Comparison of ENCODE assay signal across 9 cellular contexts in the genomic region with DNA sequence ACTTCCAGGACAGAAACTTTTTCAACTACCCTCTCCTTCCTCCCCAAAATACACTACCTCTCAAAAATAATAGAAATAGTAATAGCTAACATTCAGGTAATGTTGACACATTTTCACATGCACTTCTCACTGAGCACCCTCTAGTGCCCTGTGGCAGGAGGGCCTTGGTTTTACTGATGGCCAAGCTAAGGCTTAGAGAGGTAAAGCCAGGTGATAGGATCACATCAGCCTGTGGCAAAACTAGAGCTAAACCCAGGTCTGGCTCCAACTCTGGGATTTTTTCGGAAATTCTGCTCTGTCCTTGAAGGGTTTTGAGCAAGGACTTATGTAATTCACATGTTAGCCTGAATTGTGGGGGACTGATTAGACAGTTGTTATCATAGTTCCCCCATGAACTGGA. TPM values are rescaled to one million over a fixed set of nuclear protein-coding genes. Genes with fewer than 3 reads are reported as not detected.
DNase-seq lines count a peak whose midpoint lies in the region; ATAC-seq, FAIRE-seq and TF ChIP-seq lines count a peak whose summit lies in the region.
"Had no signal": no experiment of that assay in that cellular context is flagged by ENCODE, and none has a peak within 500 bp of the region (broad histone marks: within the 10 kb centered on the region; RNA-seq: fewer than 3 reads in every experiment).

No MANE protein-coding gene starts in this region.

- H3K9ac ChIP-seq in mesendoderm (ENCODE audit: low read length): no peak overlapping the region

- DNase-seq in A549 (ENCODE audit: low read depth in 1 of 2, low spot score in 1 of 2): no peak
- DNase-seq in mesendoderm: peak; percentile 11
- no peak for DNase-seq in dedifferentiated amniotic fluid mesenchymal stem cell (ENCODE audit: extremely low spot score)
- DNase-seq in islet precursor cell: no peak
- DNase-seq: activated gamma-delta T cell treated with Interleukin-2 at 50 U/mL for 16 hours had no signal

- peak overlapping the region; percentile 99 for H3K4me3 Mint-ChIP-seq in activated naive CD4-positive, alpha-beta T cell treated with anti-CD3 and anti-CD28 coated beads, Interleukin-2, amount 50 U/mL, for 24 hours

- CTCF ChIA-PET in A549 (lab: Yijun Ruan, JAX): interaction anchor here (0.5 to 2.5 kb wide), 8 partner anchors 9 to 507 kb away, joined by 3 to 14 read pairs (median 4); no protein-coding TSS in a partner anchor
- CTCF ChIA-PET in HEK293 (lab: Yijun Ruan, JAX): interaction anchor here (0.6 to 2.1 kb wide), 4 partner anchors 10 to 199 kb away, joined by 3 to 8 read pairs (median 5); no protein-coding TSS in a partner anchor

- no peak for TF ChIP-seq CTCF in A549 (IDR thresholded peaks at IDR 0.05)
- TF ChIP-seq CTCF in HEK293 (tag by site-specific recombination; IDR thresholded peaks at IDR 0.05): 0 out of 2 replicates have a peak, but pooled peaks have one; percentile 33

- H3K4ac ChIP-seq in mesendoderm (ENCODE audit: low read depth, low read length): no peak overlapping the region

- POLR2A ChIA-PET in A549 (lab: Yijun Ruan, JAX) (no interaction called here), HEK293 (lab: Yijun Ruan, JAX) (no interaction called here)

- TF ChIP-seq RAD21 in A549 (conservative IDR thresholded peaks at IDR 0.05 in 1 of 2, IDR thresholded peaks at IDR 0.05 in 1 of 2): no peak

- 21% methylated on average over 1 of the region's 1 CpG for whole genome bisulfite sequencing in A549 (ENCODE audit: missing lambda C conversion rate)
- no CpG with 5 or more reads among the region's 1 CpG for WGBS in mesendoderm (ENCODE audit: extremely low coverage, insufficient coverage, low lambda C conversion rate)

- peaks cover 6% of the 10 kb centered on the region for H3K79me1 ChIP-seq in mesendoderm (ENCODE audit: low read length)

- H3K9me3 ChIP-seq in A549 (no peaks in the 10 kb centered on the region), HEK293 (ENCODE audit: control insufficient read depth, insufficient read depth, low read depth, low read length) (no peaks in the 10 kb centered on the region)

- H3K27me3 ChIP-seq in mesendoderm (ENCODE audit: insufficient read depth, low read length, poor library complexity): peaks cover 6% of the 10 kb centered on the region

- no peak overlapping the region for H4K8ac ChIP-seq in mesendoderm (ENCODE audit: low read depth, low read length)

- H3K4me1 ChIP-seq in A549 (peaks cover 15% of the 10 kb centered on the region; the same call in 2 of the 3 replicates), HEK293 (ENCODE audit: control insufficient read depth, insufficient read depth, low read length) (0 out of 2 replicates have a peak, but pooled peaks cover 4% of the 10 kb centered on the region), mesendoderm (ENCODE audit: control insufficient read depth, low read depth, low read length) (no peaks in the 10 kb centered on the region)

- H3K79me2 ChIP-seq in mesendoderm (ENCODE audit: control insufficient read depth, insufficient read depth, low read length): peaks cover 4% of the 10 kb centered on the region

- no peak overlapping the region for H3K18ac ChIP-seq in mesendoderm (ENCODE audit: low read length)

- H3K23ac ChIP-seq in mesendoderm (ENCODE audit: low read length): no peak overlapping the region

- H3K27me3 Mint-ChIP-seq in activated naive CD4-positive, alpha-beta T cell treated with anti-CD3 and anti-CD28 coated beads, Interleukin-2, amount 50 U/mL, for 24 hours: no peaks in the 10 kb centered on the region

- H3K9me3 Mint-ChIP-seq in activated naive CD4-positive, alpha-beta T cell treated with anti-CD3 and anti-CD28 coated beads, Interleukin-2, amount 50 U/mL, for 24 hours: no peaks in the 10 kb centered on the region

- H2BK15ac ChIP-seq in mesendoderm (replicated peaks; ENCODE audit: low read depth): no peak overlapping the region

- H3K4me2 ChIP-seq in A549 (peak overlapping the region; percentile 71; the same call in 2 of the 3 replicates), mesendoderm (ENCODE audit: low read length) (no peak overlapping the region)

- peaks cover 43% of the 10 kb centered on the region for H3K4me1 Mint-ChIP-seq in activated naive CD4-positive, alpha-beta T cell treated with anti-CD3 and anti-CD28 coated beads, Interleukin-2, amount 50 U/mL, for 24 hours

- peak overlapping the region; percentile 98 for H3K27ac Mint-ChIP-seq in activated naive CD4-positive, alpha-beta T cell treated with anti-CD3 and anti-CD28 coated beads, Interleukin-2, amount 50 U/mL, for 24 hours

- no peak for FAIRE-seq in A549 (lab: Jason Lieb, UNC)

- H3K4me3 ChIP-seq in A549 (no peak overlapping the region), HEK293 (ENCODE audit: low read depth, low read length) (no peak overlapping the region), mesendoderm (ENCODE audit: low read length) (no peak overlapping the region)

- no peak overlapping the region for H2BK120ac ChIP-seq in mesendoderm (ENCODE audit: low read depth, low read length)

- no peak overlapping the region for H2BK5ac ChIP-seq in mesendoderm (ENCODE audit: low read length)

- TF ChIP-seq POLR2A in A549 (IDR thresholded peaks at IDR 0.05; ENCODE audit: low read length): no peak

- H3K36me3 Mint-ChIP-seq in activated naive CD4-positive, alpha-beta T cell treated with anti-CD3 and anti-CD28 coated beads, Interleukin-2, amount 50 U/mL, for 24 hours: peaks cover 3% of the 10 kb centered on the region

- peaks cover 10 to 23% of the 10 kb centered on the region in 2 experiments; a peak in 2 of 3 replicates for H3K36me3 ChIP-seq in HEK293 (ENCODE audit: control insufficient read depth in 2 of 2, insufficient read depth in 1 of 2, low read length in 2 of 2)
- H3K36me3 ChIP-seq in mesendoderm (ENCODE audit: control insufficient read depth, insufficient read depth, low read length): no peaks in the 10 kb centered on the region

- no peak overlapping the region for H2AK5ac ChIP-seq in mesendoderm (ENCODE audit: low read length)

- no peak for TF ChIP-seq EP300 in A549 (IDR thresholded peaks at IDR 0.05)

- ATAC-seq in A549 (peak; percentile 25 to 66; a peak in 5 of 6 replicates), HG02981 (IDR thresholded peaks at IDR 0.05; ENCODE audit: unreplicated experiment) (no peak), GM19467 (IDR thresholded peaks at IDR 0.05; ENCODE audit: unreplicated experiment) (no peak)

- H3K56ac ChIP-seq in mesendoderm (ENCODE audit: low read length): no peak overlapping the region

- H3K27ac ChIP-seq in A549: no peak overlapping the region
- no peak overlapping the region for H3K27ac ChIP-seq in HEK293 (ENCODE audit: extremely low read depth, low read depth, low read length)
- H3K27ac ChIP-seq in mesendoderm (ENCODE audit: low read depth, low read length): no peak overlapping the region

- no peak overlapping the region for H4K5ac ChIP-seq in mesendoderm (ENCODE audit: low read length)

TF ChIP-seq in A549, 52 proteins besides CTCF, POLR2A, EP300 and RAD21 (continues in another document):
- TF ChIP-seq HDAC2 (IDR thresholded peaks at IDR 0.05) (no peak), SREBF2 (IDR thresholded peaks at IDR 0.05) (no peak)
- TF ChIP-seq, protein P1, sequence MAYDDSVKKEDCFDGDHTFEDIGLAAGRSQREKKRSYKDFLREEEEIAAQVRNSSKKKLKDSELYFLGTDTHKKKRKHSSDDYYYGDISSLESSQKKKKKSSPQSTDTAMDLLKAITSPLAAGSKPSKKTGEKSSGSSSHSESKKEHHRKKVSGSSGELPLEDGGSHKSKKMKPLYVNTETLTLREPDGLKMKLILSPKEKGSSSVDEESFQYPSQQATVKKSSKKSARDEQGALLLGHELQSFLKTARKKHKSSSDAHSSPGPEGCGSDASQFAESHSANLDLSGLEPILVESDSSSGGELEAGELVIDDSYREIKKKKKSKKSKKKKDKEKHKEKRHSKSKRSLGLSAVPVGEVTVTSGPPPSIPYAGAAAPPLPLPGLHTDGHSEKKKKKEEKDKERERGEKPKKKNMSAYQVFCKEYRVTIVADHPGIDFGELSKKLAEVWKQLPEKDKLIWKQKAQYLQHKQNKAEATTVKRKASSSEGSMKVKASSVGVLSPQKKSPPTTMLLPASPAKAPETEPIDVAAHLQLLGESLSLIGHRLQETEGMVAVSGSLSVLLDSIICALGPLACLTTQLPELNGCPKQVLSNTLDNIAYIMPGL (CRISPR knock-in tag; IDR thresholded peaks at IDR 0.05; ENCODE audit: borderline replicate concordance): no peak

TF ChIP-seq in HEK293, 187 proteins besides CTCF, POLR2A, EP300 and RAD21:
- TF ChIP-seq GLIS1 (tag by site-specific recombination; IDR thresholded peaks at IDR 0.05) (no peak), ZNF510 (tag by site-specific recombination; IDR thresholded peaks at IDR 0.05; ENCODE audit: insufficient replicate concordance) (no peak), ZNF623 (tag by site-specific recombination; IDR thresholded peaks at IDR 0.05) (no peak)

RNA-seq across cellular contexts. Expression of a gene that starts 0.9 kb away (rescaled TPM):
- 16.8 and 17.5 TPM in 2 replicates for polyA plus RNA-seq in A549 (2011; rRNA removed)
- polyA plus RNA-seq in A549 (2012; cell fraction: cytosol; rRNA removed): 21.3 and 22.9 TPM in 2 replicates
- polyA plus RNA-seq in A549 (2012; cell fraction: nucleus; rRNA removed): 37.1 and 56.2 TPM in 2 replicates
- 14.9 to 16.1 TPM (median 16.0 TPM) in 3 replicates for polyA plus RNA-seq in A549 (2017; fragmentation: RNase III; extraction: RNeasy Plus Mini Kit Qiagen cat#74134 plus additional on column Dnase treatment)
- 11.5 and 17.6 TPM in 2 replicates for polyA minus RNA-seq in A549 (2011; rRNA and poly(A)+ RNA removed)
- 18.7 TPM for polyA plus RNA-seq in mesendoderm (2013, experiment 1 of 2)
- 17.5 TPM for polyA plus RNA-seq in mesendoderm (2013, experiment 2 of 2)

Comparison
In these comparisons a context has a peak if more than half of its experiments do, and no peak if none do; other contexts are left out.
1. ATAC-seq: peak in A549 (2 of 2); none in HG02981 (single experiment) and GM19467 (single experiment).